In genomic region chr1:64975127-64975526, GRCh38 we compare ENCODE assay signal across 1 cellular context.
TF ChIP-seq lines count a peak whose summit lies in the region.

No MANE protein-coding gene starts in this region.

TF ChIP-seq in GM12878, 131 proteins besides CTCF, POLR2A, EP300 and RAD21 (continued from another document):
- no peak for TF ChIP-seq ZNF274 (IDR thresholded peaks at IDR 0.05; ENCODE audit: insufficient read depth, insufficient read length)
- TF ChIP-seq STAT1 (conservative IDR thresholded peaks at IDR 0.05) = no peak
- no peak for TF ChIP-seq USF1 (IDR thresholded peaks at IDR 0.05; ENCODE audit: borderline replicate concordance, extremely low read length, insufficient read depth, low read depth, low read length)
TF ChIP-seq in GM12878: peak in this region for 0.
